ENCODE assay signal across 19 cellular contexts in genomic region chr7:37409456-37409855, GRCh38. TPM values are rescaled to one million over a fixed set of nuclear protein-coding genes. Genes with fewer than 3 reads are reported as not detected.
A peak's percentile ranks its signal among the peaks of the same experiment; 100 is the strongest.
DNase-seq lines count a peak whose midpoint lies in the region; ATAC-seq and TF ChIP-seq lines count a peak whose summit lies in the region.
"Had no signal": no experiment of that assay in that cellular context is flagged by ENCODE, and none has a peak within 500 bp of the region (broad histone marks: within the 10 kb centered on the region; RNA-seq: fewer than 3 reads in every experiment).

No MANE protein-coding gene starts in this region.

- H3K9ac ChIP-seq in MM.1S (ENCODE audit: low read length) (no peak overlapping the region), mammary epithelial cell (ENCODE audit: insufficient read depth, low read length) (no peak overlapping the region)
- H3K9ac ChIP-seq: parathyroid adenoma, SK-N-SH had no signal

- peaks cover 14% of the 10 kb centered on the region for H3K4me1 ChIP-seq in MM.1S (ENCODE audit: low read length)
- no peaks in the 10 kb centered on the region for H3K4me1 ChIP-seq in mammary epithelial cell (ENCODE audit: insufficient read depth, low read length)

- H3K9me3 Mint-ChIP-seq in activated T-cell treated with anti-CD3 and anti-CD28 coated beads, Interleukin-2, amount 50 U/mL, for 72 hours = peaks cover 3 to 5% of the 10 kb centered on the region in 2 donors
- H3K9me3 Mint-ChIP-seq in activated naive CD8-positive, alpha-beta T cell treated with anti-CD3 and anti-CD28 coated beads, Interleukin-2, amount 10 ng/mL, durations not matched to agents 7 days and 5 days = peaks cover 3% of the 10 kb centered on the region
- H3K9me3 Mint-ChIP-seq in stimulated activated effector memory CD8-positive, alpha-beta T cell treated with anti-CD3 and anti-CD28 coated beads, Interleukin-12 subunit alpha, Interleukin-12 subunit beta, amount 100 ng/mL, for 72 hours = peaks cover 3% of the 10 kb centered on the region
- H3K9me3 Mint-ChIP-seq in endothelial cell (ENCODE audit: unreplicated experiment) = no peaks in the 10 kb centered on the region

- TF ChIP-seq CTCF in MM.1S (IDR thresholded peaks at IDR 0.05; ENCODE audit: low read length) = no peak
- no peak for TF ChIP-seq CTCF in endothelial cell (IDR thresholded peaks at IDR 0.05; ENCODE audit: unreplicated experiment)
- TF ChIP-seq CTCF in mammary epithelial cell (conservative IDR thresholded peaks at IDR 0.05 in 1 of 2, IDR thresholded peaks at IDR 0.05 in 1 of 2; ENCODE audit: extremely low read depth in 1 of 2, insufficient read depth in 1 of 2, low read depth in 1 of 2, low read length in 2 of 2) = no peak

- intact Hi-C loops in mammary epithelial cell (cut with micrococcal nuclease) = no loop called here
- intact Hi-C loops in cardiac septum (cut with DNase I) = loop anchor here (5.0 kb wide), 1 partner anchor 38 kb away; the partner anchor contains the start of gene ELMO1

- in situ Hi-C loops in mammary epithelial cell (cut with MboI; ENCODE audit: low sequenced_read_pairs in 2 of 2) = no loop called here

- ATAC-seq in activated T-cell treated with anti-CD3 and anti-CD28 coated beads, Interleukin-2, amount 50 U/mL, for 72 hours (replicated peaks in 1 of 2) = peak in 1 of 2 donors; percentile 13
- ATAC-seq in activated naive CD8-positive, alpha-beta T cell treated with anti-CD3 and anti-CD28 coated beads, Interleukin-2, amount 10 ng/mL, durations not matched to agents 7 days and 5 days (ENCODE audit: low read depth) = no peak
- no peak for ATAC-seq in stimulated activated effector memory CD8-positive, alpha-beta T cell treated with anti-CD3 and anti-CD28 coated beads, Interleukin-12 subunit alpha, Interleukin-12 subunit beta, amount 100 ng/mL, for 72 hours
- ATAC-seq: gastrocnemius medialis, PC-3 had no signal

- dilution Hi-C loops in mammary epithelial cell (cut with HindIII; ENCODE audit: low sequenced_read_pairs) = no loop called here

- no peaks in the 10 kb centered on the region for H3K27me3 Mint-ChIP-seq in activated T-cell treated with anti-CD3 and anti-CD28 coated beads, Interleukin-2, amount 50 U/mL, for 72 hours (ENCODE audit: low read depth)
- H3K27me3 Mint-ChIP-seq in activated naive CD8-positive, alpha-beta T cell treated with anti-CD3 and anti-CD28 coated beads, Interleukin-2, amount 10 ng/mL, durations not matched to agents 7 days and 5 days = no peaks in the 10 kb centered on the region
- H3K27me3 Mint-ChIP-seq in endothelial cell (ENCODE audit: unreplicated experiment) = peaks cover 2% of the 10 kb centered on the region

- H3K36me3 ChIP-seq in MM.1S (replicated peaks; ENCODE audit: insufficient read depth, low read length) (no peaks in the 10 kb centered on the region), mammary epithelial cell (ENCODE audit: insufficient read depth, low read length) (no peaks in the 10 kb centered on the region)
- H3K36me3 ChIP-seq: cardiac muscle cell, gastrocnemius medialis, thoracic aorta had no signal

- H3F3A ChIP-seq in MM.1S (ENCODE audit: insufficient read depth, low read length) = no peaks in the 10 kb centered on the region

- peak overlapping the region; percentile 88 to 98 for H3K4me3 Mint-ChIP-seq in activated T-cell treated with anti-CD3 and anti-CD28 coated beads, Interleukin-2, amount 50 U/mL, for 72 hours
- peak overlapping the region; percentile 88 for H3K4me3 Mint-ChIP-seq in activated naive CD8-positive, alpha-beta T cell treated with anti-CD3 and anti-CD28 coated beads, Interleukin-2, amount 10 ng/mL, durations not matched to agents 7 days and 5 days
- peak overlapping the region; percentile 61 for H3K4me3 Mint-ChIP-seq in stimulated activated effector memory CD8-positive, alpha-beta T cell treated with anti-CD3 and anti-CD28 coated beads, Interleukin-12 subunit alpha, Interleukin-12 subunit beta, amount 100 ng/mL, for 72 hours
- H3K4me3 Mint-ChIP-seq in endothelial cell (ENCODE audit: unreplicated experiment) = no peak overlapping the region
- H3K4me3 Mint-ChIP-seq: mesothelial cell of epicardium had no signal

- peak overlapping the region; percentile 98 for H3K27ac Mint-ChIP-seq in activated T-cell treated with anti-CD3 and anti-CD28 coated beads, Interleukin-2, amount 50 U/mL, for 72 hours
- H3K27ac Mint-ChIP-seq in activated naive CD8-positive, alpha-beta T cell treated with anti-CD3 and anti-CD28 coated beads, Interleukin-2, amount 10 ng/mL, durations not matched to agents 7 days and 5 days = peak overlapping the region; percentile 93
- H3K27ac Mint-ChIP-seq in stimulated activated effector memory CD8-positive, alpha-beta T cell treated with anti-CD3 and anti-CD28 coated beads, Interleukin-12 subunit alpha, Interleukin-12 subunit beta, amount 100 ng/mL, for 72 hours = peak overlapping the region; percentile 87
- no peak overlapping the region for H3K27ac Mint-ChIP-seq in endothelial cell (ENCODE audit: unreplicated experiment)
- H3K27ac Mint-ChIP-seq: mesothelial cell of epicardium had no signal

- H2AFZ ChIP-seq in MM.1S (ENCODE audit: low read length) (peak overlapping the region; percentile 66), mammary epithelial cell (ENCODE audit: low read depth, low read length) (no peak overlapping the region)
- H2AFZ ChIP-seq: parathyroid adenoma had no signal

- BruUV-seq in mammary epithelial cell (replicated peaks; lab: Mats Ljungman, UMichigan) = no TSS peak

- H3K9me2 ChIP-seq in MM.1S (replicated peaks; ENCODE audit: insufficient read depth, low read length) = no peaks in the 10 kb centered on the region
- H3K9me2 ChIP-seq: SK-N-SH had no signal

- POLR2A ChIA-PET in activated naive CD8-positive, alpha-beta T cell treated with anti-CD3 and anti-CD28 coated beads, Interleukin-2, amount 10 ng/mL, durations not matched to agents 7 days and 5 days (lab: Charles Lee) = interaction anchor here (2.0 to 3.8 kb wide), 2 partner anchors 39 to 56 kb away, joined by 5 to 15 read pairs; partner anchors contain the start of gene ELMO1

- H3K4me2 ChIP-seq in MM.1S (ENCODE audit: low read depth, low read length) (peak overlapping the region; percentile 68), mammary epithelial cell (ENCODE audit: insufficient read depth, low read depth, low read length) (no peak overlapping the region)
- H3K4me2 ChIP-seq: SK-N-SH had no signal

- H3K9me3 ChIP-seq in MM.1S (replicated peaks; ENCODE audit: insufficient read depth, low read length) (no peaks in the 10 kb centered on the region), mammary epithelial cell (replicated peaks; ENCODE audit: insufficient read depth, low read length) (no peaks in the 10 kb centered on the region)
- H3K9me3 ChIP-seq: gastrocnemius medialis, SK-N-SH, thoracic aorta had no signal

- CTCF ChIA-PET in mammary epithelial cell (lab: Charles Lee; ENCODE audit: low non-redundant PET) = interaction anchor here (0.6 kb wide), 1 partner anchor 8 kb away, joined by 4 read pairs; no protein-coding TSS in a partner anchor

- DNase-seq in activated T-cell treated with anti-CD3 and anti-CD28 coated beads, Interleukin-2, amount 50 U/mL, for 72 hours = no peak
- DNase-seq in activated T-cell treated with anti-CD3 and anti-CD28 coated beads for 4 hours = no peak
- no peak for DNase-seq in MM.1S
- no peak for DNase-seq in activated naive CD8-positive, alpha-beta T cell treated with anti-CD3 and anti-CD28 coated beads, Interleukin-2, amount 10 ng/mL, durations not matched to agents 7 days and 5 days
- no peak for DNase-seq in stimulated activated effector memory CD8-positive, alpha-beta T cell treated with anti-CD3 and anti-CD28 coated beads, Interleukin-12 subunit alpha, Interleukin-12 subunit beta, amount 100 ng/mL, for 72 hours (ENCODE audit: low spot score in 2 of 2)
- DNase-seq in endothelial cell (ENCODE audit: low spot score) = no peak
- no peak for DNase-seq in mammary epithelial cell
- DNase-seq in cardiac septum (ENCODE audit: low spot score) = no peak
- DNase-seq: activated CD4-positive, CD25-positive, alpha-beta regulatory T cell; activated effector memory CD4-positive, alpha-beta T cell treated with anti-CD3 and anti-CD28 coated beads, Interleukin-2, amount 50 U/mL, for 16 hours; DMS153; gastrocnemius medialis; NCI-H1092 treated with DMSO at 0.1 percent for 48 hours; PC-3; SK-N-SH had no signal

- H3K36me3 Mint-ChIP-seq in activated T-cell treated with anti-CD3 and anti-CD28 coated beads, Interleukin-2, amount 50 U/mL, for 72 hours (ENCODE audit: insufficient read depth in 2 of 2) = peaks cover 8 to 9% of the 10 kb centered on the region in 2 donors
- peaks cover 10% of the 10 kb centered on the region for H3K36me3 Mint-ChIP-seq in activated naive CD8-positive, alpha-beta T cell treated with anti-CD3 and anti-CD28 coated beads, Interleukin-2, amount 10 ng/mL, durations not matched to agents 7 days and 5 days
- no peaks in the 10 kb centered on the region for H3K36me3 Mint-ChIP-seq in stimulated activated effector memory CD8-positive, alpha-beta T cell treated with anti-CD3 and anti-CD28 coated beads, Interleukin-12 subunit alpha, Interleukin-12 subunit beta, amount 100 ng/mL, for 72 hours
- H3K36me3 Mint-ChIP-seq in endothelial cell (ENCODE audit: low read depth, unreplicated experiment) = peaks cover 19% of the 10 kb centered on the region
- H3K36me3 Mint-ChIP-seq: mesothelial cell of epicardium had no signal

- 25% methylated on average over 2 of the region's 2 CpGs for WGBS in mammary epithelial cell (ENCODE audit: low coverage, missing lambda C conversion rate)

- H3K4me1 Mint-ChIP-seq in activated T-cell treated with anti-CD3 and anti-CD28 coated beads, Interleukin-2, amount 50 U/mL, for 72 hours (ENCODE audit: low read depth) = peaks cover 89% of the 10 kb centered on the region
- H3K4me1 Mint-ChIP-seq in activated naive CD8-positive, alpha-beta T cell treated with anti-CD3 and anti-CD28 coated beads, Interleukin-2, amount 10 ng/mL, durations not matched to agents 7 days and 5 days = peaks cover 33% of the 10 kb centered on the region
- H3K4me1 Mint-ChIP-seq in stimulated activated effector memory CD8-positive, alpha-beta T cell treated with anti-CD3 and anti-CD28 coated beads, Interleukin-12 subunit alpha, Interleukin-12 subunit beta, amount 100 ng/mL, for 72 hours = peaks cover 73% of the 10 kb centered on the region
- peaks cover 67% of the 10 kb centered on the region for H3K4me1 Mint-ChIP-seq in endothelial cell (ENCODE audit: unreplicated experiment)

- no peaks in the 10 kb centered on the region for H4K20me1 ChIP-seq in MM.1S (ENCODE audit: insufficient read depth, low read length)
- H4K20me1 ChIP-seq in mammary epithelial cell (ENCODE audit: insufficient read depth, low read length) = no peaks in the 10 kb centered on the region

- H3K79me2 ChIP-seq in MM.1S (ENCODE audit: low read length) = no peaks in the 10 kb centered on the region
- H3K79me2 ChIP-seq in mammary epithelial cell (ENCODE audit: insufficient read depth, low read length) = no peaks in the 10 kb centered on the region

- H3K27me3 ChIP-seq in MM.1S (replicated peaks; ENCODE audit: insufficient read depth, low read length) = no peaks in the 10 kb centered on the region
- no peaks in the 10 kb centered on the region for H3K27me3 ChIP-seq in mammary epithelial cell (ENCODE audit: insufficient read depth, low read length)
- H3K27me3 ChIP-seq: cardiac muscle cell, gastrocnemius medialis had no signal

- H3K4me3 ChIP-seq in MM.1S (ENCODE audit: low read length) (no peak overlapping the region), mammary epithelial cell (replicated peaks in 1 of 3; ENCODE audit: insufficient read depth in 1 of 3, low read depth in 2 of 3, low read length in 3 of 3) (no peak overlapping the region)
- H3K4me3 ChIP-seq: cardiac muscle cell, gastrocnemius medialis, thoracic aorta had no signal

- H3K27ac ChIP-seq in MM.1S (ENCODE audit: low read length) = no peak overlapping the region
- no peak overlapping the region for H3K27ac ChIP-seq in mammary epithelial cell (ENCODE audit: insufficient read depth, low read depth, low read length)
- H3K27ac ChIP-seq: gastrocnemius medialis, parathyroid adenoma, thoracic aorta had no signal

RNA-seq across cellular contexts. Expression of gene ELMO1, which starts 39.2 kb away (rescaled TPM):
- 100 to 1,000 TPM in 1 of 2 donors, 10 to 100 TPM in 1; 97.2 to 113 TPM for total RNA-seq in activated T-cell treated with anti-CD3 and anti-CD28 coated beads, Interleukin-2, amount 50 U/mL, for 72 hours
- 10 to 100 TPM; 73.4 to 78.6 TPM for total RNA-seq in activated naive CD8-positive, alpha-beta T cell treated with anti-CD3 and anti-CD28 coated beads, Interleukin-2, amount 10 ng/mL, durations not matched to agents 7 days and 5 days
- total RNA-seq in endothelial cell (ENCODE audit: unreplicated experiment) = 151 TPM
- total RNA-seq in mammary epithelial cell = 10 to 100 TPM in 1 of 2 donors, 1 to 10 TPM in 1; 9.5 to 12.1 TPM
- 0.07 TPM for polyA plus RNA-seq in mammary epithelial cell
- polyA minus RNA-seq in mammary epithelial cell = not detected
- 11.4 TPM for total RNA-seq in cardiac septum
- total RNA-seq: PC-3 had no signal
